ENCODE assay signal across 15 cellular contexts in genomic region chr12:93788853-93789252, GRCh38.
DNase-seq lines count a peak whose midpoint lies in the region; ATAC-seq and TF ChIP-seq lines count a peak whose summit lies in the region.
"Had no signal": no experiment of that assay in that cellular context is flagged by ENCODE, and none has a peak within 500 bp of the region (broad histone marks: within the 10 kb centered on the region; RNA-seq: fewer than 3 reads in every experiment).

No MANE protein-coding gene starts in this region.

- no peaks in the 10 kb centered on the region for H3K36me3 ChIP-seq in HAP-1 (replicated peaks)

- H3K9me3 ChIP-seq in T-helper 17 cell (ENCODE audit: control insufficient read depth, low read length, poor library complexity, severe bottlenecking) (no peaks in the 10 kb centered on the region), HAP-1 (no peaks in the 10 kb centered on the region; the same call in 1 of the 2 replicates)
- H3K9me3 ChIP-seq: Caco-2 had no signal

- H3K4me1 ChIP-seq in HAP-1, result peaks cover 27% of the 10 kb centered on the region

- in situ Hi-C loops in HAP-1 (cut with MboI; ENCODE audit: low sequenced_read_pairs), result no loop called here

- H3K4me3 ChIP-seq in HAP-1, result no peak overlapping the region

- H3K27me3 ChIP-seq in HAP-1 (ENCODE audit: low read depth), result no peaks in the 10 kb centered on the region

- TF ChIP-seq CTCF in natural killer cell (IDR thresholded peaks at IDR 0.05), result no peak

- H3K9me3 Mint-ChIP-seq in activated CD4-positive, alpha-beta T cell treated with anti-CD3 and anti-CD28 coated beads, Interleukin-2, amount 10 ng/mL, durations not matched to agents 24 days and 14 days, result peaks cover 16% of the 10 kb centered on the region
- no peaks in the 10 kb centered on the region for H3K9me3 Mint-ChIP-seq in natural killer cell treated with Interleukin-12 subunit alpha and Interleukin-12 subunit beta and Interleukin-15 and Interleukin-18, amount 100 ng/mL, for 72 hours
- no peaks in the 10 kb centered on the region for H3K9me3 Mint-ChIP-seq in natural killer cell
- H3K9me3 Mint-ChIP-seq in stimulated activated effector memory CD8-positive, alpha-beta T cell treated with anti-CD3 and anti-CD28 coated beads, Interleukin-12 subunit alpha, Interleukin-12 subunit beta, amount 100 ng/mL, for 72 hours, result no peaks in the 10 kb centered on the region

- DNase-seq in activated CD4-positive, alpha-beta T cell treated with anti-CD3 and anti-CD28 coated beads, Interleukin-2, amount 10 ng/mL, durations not matched to agents 24 days and 14 days, result no peak
- no peak for DNase-seq in activated CD4-positive, alpha-beta T cell treated with anti-CD3 and anti-CD28 coated beads, Interleukin-2, amount 50 U/mL, for 1 hour
- no peak for DNase-seq in natural killer cell treated with Interleukin-12 subunit alpha and Interleukin-12 subunit beta and Interleukin-15 and Interleukin-18, amount 100 ng/mL, for 72 hours (ENCODE audit: low spot score)
- DNase-seq in natural killer cell (no peak), T-helper 17 cell (no peak), HAP-1 (ENCODE audit: low spot score in 2 of 2) (no peak)
- DNase-seq in stimulated activated effector memory CD8-positive, alpha-beta T cell treated with anti-CD3 and anti-CD28 coated beads, Interleukin-12 subunit alpha, Interleukin-12 subunit beta, amount 100 ng/mL, for 72 hours (ENCODE audit: low spot score in 2 of 2), result no peak
- DNase-seq: Caco-2, NCI-H146, NCI-H2107, NCI-H69, PC-3 had no signal

- peaks cover 10% of the 10 kb centered on the region for H3K36me3 Mint-ChIP-seq in activated CD4-positive, alpha-beta T cell treated with anti-CD3 and anti-CD28 coated beads, Interleukin-2, amount 10 ng/mL, durations not matched to agents 24 days and 14 days (ENCODE audit: low read depth)
- peaks cover 11% of the 10 kb centered on the region for H3K36me3 Mint-ChIP-seq in natural killer cell treated with Interleukin-12 subunit alpha and Interleukin-12 subunit beta and Interleukin-15 and Interleukin-18, amount 100 ng/mL, for 72 hours
- no peaks in the 10 kb centered on the region for H3K36me3 Mint-ChIP-seq in natural killer cell
- no peaks in the 10 kb centered on the region for H3K36me3 Mint-ChIP-seq in T-helper 17 cell (ENCODE audit: low read depth)
- H3K36me3 Mint-ChIP-seq in stimulated activated effector memory CD8-positive, alpha-beta T cell treated with anti-CD3 and anti-CD28 coated beads, Interleukin-12 subunit alpha, Interleukin-12 subunit beta, amount 100 ng/mL, for 72 hours, result no peaks in the 10 kb centered on the region

- intact Hi-C loops in activated CD4-positive, alpha-beta T cell treated with anti-CD3 and anti-CD28 coated beads, Interleukin-2, amount 10 ng/mL, durations not matched to agents 24 days and 14 days (cut with micrococcal nuclease), result loop anchor here (5.0 kb wide), 2 partner anchors 217 to 862 kb away; partner anchors contain the start of genes EEA1 and SOCS2
- intact Hi-C loops in natural killer cell (cut with micrococcal nuclease), result no loop called here

- H3K27ac Mint-ChIP-seq in activated CD4-positive, alpha-beta T cell treated with anti-CD3 and anti-CD28 coated beads, Interleukin-2, amount 10 ng/mL, durations not matched to agents 24 days and 14 days, result no peak overlapping the region
- H3K27ac Mint-ChIP-seq in natural killer cell treated with Interleukin-12 subunit alpha and Interleukin-12 subunit beta and Interleukin-15 and Interleukin-18, amount 100 ng/mL, for 72 hours, result peak overlapping the region; percentile 30 to 82
- H3K27ac Mint-ChIP-seq in natural killer cell (no peak overlapping the region), T-helper 17 cell (peak overlapping the region; percentile 74)
- H3K27ac Mint-ChIP-seq in stimulated activated effector memory CD8-positive, alpha-beta T cell treated with anti-CD3 and anti-CD28 coated beads, Interleukin-12 subunit alpha, Interleukin-12 subunit beta, amount 100 ng/mL, for 72 hours, result peak overlapping the region; percentile 21
- H3K27ac Mint-ChIP-seq: CD14-positive monocyte had no signal

- H3K27me3 Mint-ChIP-seq in activated CD4-positive, alpha-beta T cell treated with anti-CD3 and anti-CD28 coated beads, Interleukin-2, amount 10 ng/mL, durations not matched to agents 24 days and 14 days, result no peaks in the 10 kb centered on the region
- no peaks in the 10 kb centered on the region for H3K27me3 Mint-ChIP-seq in natural killer cell treated with Interleukin-12 subunit alpha and Interleukin-12 subunit beta and Interleukin-15 and Interleukin-18, amount 100 ng/mL, for 72 hours
- H3K27me3 Mint-ChIP-seq in natural killer cell (ENCODE audit: low read depth in 2 of 2) (no peaks in the 10 kb centered on the region), T-helper 17 cell (no peaks in the 10 kb centered on the region)
- H3K27me3 Mint-ChIP-seq: IgD-negative memory B cell had no signal

- H3K4me3 Mint-ChIP-seq in activated CD4-positive, alpha-beta T cell treated with anti-CD3 and anti-CD28 coated beads, Interleukin-2, amount 10 ng/mL, durations not matched to agents 24 days and 14 days, result peak overlapping the region; percentile 45
- H3K4me3 Mint-ChIP-seq in natural killer cell treated with Interleukin-12 subunit alpha and Interleukin-12 subunit beta and Interleukin-15 and Interleukin-18, amount 100 ng/mL, for 72 hours, result peak overlapping the region; percentile 10
- H3K4me3 Mint-ChIP-seq in natural killer cell, result no peak overlapping the region
- H3K4me3 Mint-ChIP-seq in T-helper 17 cell, result no peak overlapping the region
- H3K4me3 Mint-ChIP-seq in stimulated activated effector memory CD8-positive, alpha-beta T cell treated with anti-CD3 and anti-CD28 coated beads, Interleukin-12 subunit alpha, Interleukin-12 subunit beta, amount 100 ng/mL, for 72 hours, result peak overlapping the region; percentile 6
- H3K4me3 Mint-ChIP-seq: CD14-positive monocyte, IgD-negative memory B cell had no signal

- no peak for ATAC-seq in natural killer cell treated with Interleukin-12 subunit alpha and Interleukin-12 subunit beta and Interleukin-15 and Interleukin-18, amount 100 ng/mL, for 72 hours
- ATAC-seq in natural killer cell, result no peak
- ATAC-seq in T-helper 17 cell, result no peak
- no peak for ATAC-seq in stimulated activated effector memory CD8-positive, alpha-beta T cell treated with anti-CD3 and anti-CD28 coated beads, Interleukin-12 subunit alpha, Interleukin-12 subunit beta, amount 100 ng/mL, for 72 hours
- no peak for ATAC-seq in esophagus mucosa
- ATAC-seq: PC-3 had no signal

- peaks cover 43% of the 10 kb centered on the region for H3K4me1 Mint-ChIP-seq in activated CD4-positive, alpha-beta T cell treated with anti-CD3 and anti-CD28 coated beads, Interleukin-2, amount 10 ng/mL, durations not matched to agents 24 days and 14 days
- peaks cover 35 to 51% of the 10 kb centered on the region in 2 donors for H3K4me1 Mint-ChIP-seq in natural killer cell treated with Interleukin-12 subunit alpha and Interleukin-12 subunit beta and Interleukin-15 and Interleukin-18, amount 100 ng/mL, for 72 hours (ENCODE audit: low read depth in 2 of 2)
- H3K4me1 Mint-ChIP-seq in natural killer cell (peaks cover 42 to 43% of the 10 kb centered on the region in 2 donors), T-helper 17 cell (peaks cover 31% of the 10 kb centered on the region)
- H3K4me1 Mint-ChIP-seq in stimulated activated effector memory CD8-positive, alpha-beta T cell treated with anti-CD3 and anti-CD28 coated beads, Interleukin-12 subunit alpha, Interleukin-12 subunit beta, amount 100 ng/mL, for 72 hours, result peaks cover 39% of the 10 kb centered on the region

Comparison
In these comparisons a context has a peak if more than half of its experiments do, and no peak if none do; other contexts are left out.
1. H3K27ac Mint-ChIP-seq: peak in natural killer cell treated with Interleukin-12 subunit alpha and Interleukin-12 subunit beta and Interleukin-15 and Interleukin-18, amount 100 ng/mL, for 72 hours (2 of 2), T-helper 17 cell (single experiment) and stimulated activated effector memory CD8-positive, alpha-beta T cell treated with anti-CD3 and anti-CD28 coated beads, Interleukin-12 subunit alpha, Interleukin-12 subunit beta, amount 100 ng/mL, for 72 hours (single experiment); none in activated CD4-positive, alpha-beta T cell treated with anti-CD3 and anti-CD28 coated beads, Interleukin-2, amount 10 ng/mL, durations not matched to agents 24 days and 14 days (single experiment) and natural killer cell (0 of 2).
2. H3K4me3 Mint-ChIP-seq: peak in activated CD4-positive, alpha-beta T cell treated with anti-CD3 and anti-CD28 coated beads, Interleukin-2, amount 10 ng/mL, durations not matched to agents 24 days and 14 days (single experiment), natural killer cell treated with Interleukin-12 subunit alpha and Interleukin-12 subunit beta and Interleukin-15 and Interleukin-18, amount 100 ng/mL, for 72 hours (single experiment) and stimulated activated effector memory CD8-positive, alpha-beta T cell treated with anti-CD3 and anti-CD28 coated beads, Interleukin-12 subunit alpha, Interleukin-12 subunit beta, amount 100 ng/mL, for 72 hours (single experiment); none in natural killer cell (single experiment) and T-helper 17 cell (single experiment).